ENCODE assay signal across 5 cellular contexts in genomic region chr9:40935336-40935735, GRCh38.
"Had no signal": no experiment of that assay in that cellular context is flagged by ENCODE, and none has a peak within 500 bp of the region (broad histone marks: within the 10 kb centered on the region; RNA-seq: fewer than 3 reads in every experiment).

No MANE protein-coding gene starts in this region.

- H3K27ac Mint-ChIP-seq: IgD-negative memory B cell had no signal

- H3K4me3 Mint-ChIP-seq: IgD-negative memory B cell had no signal

- DNase-seq: IMR-90, KBM-7 had no signal

- H3K27me3 Mint-ChIP-seq: IgD-negative memory B cell had no signal

- H3K4me3 ChIP-seq: K562 had no signal

- H3K4me1 Mint-ChIP-seq: IgD-negative memory B cell had no signal

- H3K27ac ChIP-seq: HL-60 had no signal
